In genomic region chr13:99967884-99968520, GRCh38 we compare ENCODE assay signal across 10 cellular contexts. TPM values are rescaled to one million over a fixed set of nuclear protein-coding genes. Genes with fewer than 3 reads are reported as not detected.
A peak's percentile ranks its signal among the peaks of the same experiment; 100 is the strongest.
DNase-seq lines count a peak whose midpoint lies in the region; ATAC-seq and TF ChIP-seq lines count a peak whose summit lies in the region.
"Had no signal": no experiment of that assay in that cellular context is flagged by ENCODE, and none has a peak within 500 bp of the region (broad histone marks: within the 10 kb centered on the region; RNA-seq: fewer than 3 reads in every experiment).

No MANE protein-coding gene starts in this region.

- no peak for TF ChIP-seq CTCF in AG09309 (IDR thresholded peaks at IDR 0.05; ENCODE audit: control insufficient read depth, insufficient read depth, low read depth, low read length, missing control alignments)
- TF ChIP-seq CTCF in mammary epithelial cell (conservative IDR thresholded peaks at IDR 0.05 in 1 of 2, IDR thresholded peaks at IDR 0.05 in 1 of 2; ENCODE audit: extremely low read depth in 1 of 2, insufficient read depth in 1 of 2, low read depth in 1 of 2, low read length in 2 of 2) = no peak
- TF ChIP-seq CTCF in nephron progenitor cell (IDR thresholded peaks at IDR 0.05) = no peak

- dilution Hi-C loops in mammary epithelial cell (cut with HindIII; ENCODE audit: low sequenced_read_pairs) = no loop called here

- no TSS peak for BruUV-seq in mammary epithelial cell (replicated peaks; lab: Mats Ljungman, UMichigan)

- no peaks in the 10 kb centered on the region for H4K20me1 ChIP-seq in mammary epithelial cell (ENCODE audit: insufficient read depth, low read length)

- peaks cover 4% of the 10 kb centered on the region for H3K4me1 ChIP-seq in mammary epithelial cell (ENCODE audit: insufficient read depth, low read length)

- peaks cover 7% of the 10 kb centered on the region for H3K36me3 ChIP-seq in H7 (replicated peaks; ENCODE audit: control insufficient read depth, insufficient read depth, low read length)
- no peaks in the 10 kb centered on the region for H3K36me3 ChIP-seq in mammary epithelial cell (ENCODE audit: insufficient read depth, low read length)

- H3K9ac ChIP-seq in mammary epithelial cell (ENCODE audit: insufficient read depth, low read length) = no peak overlapping the region

- peaks cover 11% of the 10 kb centered on the region for H3K9me3 ChIP-seq in mammary epithelial cell (replicated peaks; ENCODE audit: insufficient read depth, low read length)

- no peak overlapping the region for H3K27ac ChIP-seq in mammary epithelial cell (ENCODE audit: insufficient read depth, low read depth, low read length)

- 49% methylated on average over 23 of the region's 58 CpGs for WGBS in mammary epithelial cell (ENCODE audit: low coverage, missing lambda C conversion rate)

- peak overlapping the region; percentile 81 for H3K4me3 Mint-ChIP-seq in nephron progenitor cell

- no peaks in the 10 kb centered on the region for H3K79me2 ChIP-seq in mammary epithelial cell (ENCODE audit: insufficient read depth, low read length)

- peak overlapping the region; percentile 6 for H3K4me3 ChIP-seq in AG09309 (ENCODE audit: control insufficient read depth, low read depth, low read length)
- peak overlapping the region; percentile 96 for H3K4me3 ChIP-seq in H7 (ENCODE audit: insufficient read depth, low read depth, low read length)
- H3K4me3 ChIP-seq in mammary epithelial cell (replicated peaks in 1 of 3; ENCODE audit: insufficient read depth in 1 of 3, low read depth in 2 of 3, low read length in 3 of 3) = no peak overlapping the region

- peaks cover 42% of the 10 kb centered on the region for H3K4me1 Mint-ChIP-seq in nephron progenitor cell

- no peak overlapping the region for H3K27ac Mint-ChIP-seq in nephron progenitor cell

- DNase-seq in AG09309 (ENCODE audit: low read depth) (no peak), H7 (peak; percentile 62), mammary epithelial cell (no peak), nephron progenitor cell (no peak), SKM-1 (lab: John Stamatoyannopoulos, UW; ENCODE audit: unreplicated experiment) (no peak), SKM-1 treated with dmso at 0.1 percent for 144 hours (lab: John Stamatoyannopoulos, UW; ENCODE audit: unreplicated experiment) (no peak), KG1 (lab: John Stamatoyannopoulos, UW) (no peak)

- H3K27me3 Mint-ChIP-seq in nephron progenitor cell (ENCODE audit: low read depth, poor library complexity) = peaks cover 67% of the 10 kb centered on the region

- CTCF ChIA-PET in mammary epithelial cell (lab: Charles Lee; ENCODE audit: low non-redundant PET) = no interaction called here

- no peaks in the 10 kb centered on the region for H3K36me3 Mint-ChIP-seq in nephron progenitor cell (ENCODE audit: low read depth)

- no peak for ATAC-seq in GM18858 (IDR thresholded peaks at IDR 0.05; ENCODE audit: unreplicated experiment)

- in situ Hi-C loops in mammary epithelial cell (cut with MboI; ENCODE audit: low sequenced_read_pairs in 2 of 2) = no loop called here

- peak overlapping the region; percentile 63 for H3K4me2 ChIP-seq in mammary epithelial cell (ENCODE audit: insufficient read depth, low read depth, low read length)

- intact Hi-C loops in mammary epithelial cell (cut with micrococcal nuclease) = no loop called here

- peaks cover 37% of the 10 kb centered on the region for H3K27me3 ChIP-seq in H7 (ENCODE audit: control insufficient read depth, insufficient read depth, low read length)
- H3K27me3 ChIP-seq in mammary epithelial cell (ENCODE audit: insufficient read depth, low read length) = peaks cover 68% of the 10 kb centered on the region

- H3K9me3 Mint-ChIP-seq in nephron progenitor cell = no peaks in the 10 kb centered on the region

- peak overlapping the region; percentile 48 for H2AFZ ChIP-seq in mammary epithelial cell (ENCODE audit: low read depth, low read length)

RNA-seq across cellular contexts. Expression of gene ZIC5, which starts 3.6 kb away (rescaled TPM):
- total RNA-seq in H7 (2014; rRNA removed; shearing (Covaris generic)) = 45.9 and 51.4 TPM in 2 replicates
- not detected for total RNA-seq in mammary epithelial cell
- polyA plus RNA-seq in mammary epithelial cell = not detected
- polyA minus RNA-seq in mammary epithelial cell = not detected
- total RNA-seq: kidney epithelial cell had no signal
- polyA plus RNA-seq: adipose tissue had no signal

RNA-seq across cellular contexts. Expression of gene ZIC2, which starts 13.6 kb away (rescaled TPM):
- 93.0 and 96.6 TPM in 2 replicates for total RNA-seq in H7 (2014; rRNA removed; shearing (Covaris generic))
- total RNA-seq in mammary epithelial cell = 1 to 10 TPM in 1 of 2 donors, under 1 TPM in 1; under 0.01 to 3.0 TPM
- polyA plus RNA-seq in mammary epithelial cell = 0.25 TPM
- not detected for polyA minus RNA-seq in mammary epithelial cell
- total RNA-seq: kidney epithelial cell had no signal

Comparison
In these comparisons a context has a peak if more than half of its experiments do, and no peak if none do; other contexts are left out.
1. H3K4me3 ChIP-seq: peak in AG09309 (single experiment) and H7 (single experiment); none in mammary epithelial cell (0 of 3).
2. RNA of gene ZIC5, which starts 3.6 kb away (total RNA-seq): 45.9 to 51.4 TPM in H7; not detected in mammary epithelial cell; every median in the first group is over 10 times any median in the second.
3. RNA of gene ZIC2, which starts 13.6 kb away (total RNA-seq): 93.0 to 96.6 TPM in H7; under 0.01 to 3.0 TPM in mammary epithelial cell; every median in the first group is over 10 times any median in the second.